In genomic region chr7:30594055-30594539, GRCh38 we compare ENCODE assay signal across 8 cellular contexts. TPM values are rescaled to one million over a fixed set of nuclear protein-coding genes. Genes with fewer than 3 reads are reported as not detected.
DNase-seq lines count a peak whose midpoint lies in the region; ATAC-seq and TF ChIP-seq lines count a peak whose summit lies in the region.

No MANE protein-coding gene starts in this region.

- WGBS in iPS DF 6.9 (ENCODE audit: insufficient coverage, insufficient read length) = no CpG with 5 or more reads among the region's 12 CpGs
- WGBS in smooth muscle cell (ENCODE audit: low lambda C conversion rate) = 0% methylated on average over 12 of the region's 12 CpGs

- peak overlapping the region; percentile 97 for H3K9ac ChIP-seq in smooth muscle cell (ENCODE audit: low read depth)

- peak overlapping the region; percentile 100 for H3K4me3 ChIP-seq in Caco-2 (ENCODE audit: low read depth, low read length)
- peak overlapping the region; percentile 74; the same call in 1 of the 2 replicates for H3K4me3 ChIP-seq in iPS DF 6.9 (ENCODE audit: low read length)
- peak overlapping the region; percentile 81 for H3K4me3 ChIP-seq in smooth muscle cell

- no peak for TF ChIP-seq CTCF in Caco-2 (IDR thresholded peaks at IDR 0.05; ENCODE audit: insufficient read depth in 1 of 2, low read depth in 1 of 2, low read length in 1 of 2, severe bottlenecking in 1 of 2, unreplicated experiment in 1 of 2)
- TF ChIP-seq CTCF in smooth muscle cell (IDR thresholded peaks at IDR 0.05; ENCODE audit: borderline replicate concordance, insufficient read depth, poor library complexity, severe bottlenecking) = no peak

- H3K79me2 ChIP-seq in smooth muscle cell (ENCODE audit: low read depth) = peaks cover 95% of the 10 kb centered on the region

- DNase-seq in Caco-2 = peak; percentile 77 to 81
- peak; percentile 70 for DNase-seq in RPMI8226
- DNase-seq in activated naive CD8-positive, alpha-beta T cell treated with anti-CD3 and anti-CD28 coated beads, Interleukin-2, amount 50 U/mL, for 24 hours = peak; percentile 56
- no peak for DNase-seq in iPS DF 6.9 (ENCODE audit: low read depth, low spot score)
- DNase-seq in smooth muscle cell (lab: John Stamatoyannopoulos, UW; ENCODE audit: unreplicated experiment) = no peak
- no peak for DNase-seq in retina

- peaks cover 7% of the 10 kb centered on the region for H3K4me1 Mint-ChIP-seq in Caco-2 (ENCODE audit: low read depth, unreplicated experiment)
- peaks cover 67% of the 10 kb centered on the region for H3K4me1 Mint-ChIP-seq in activated naive CD8-positive, alpha-beta T cell treated with anti-CD3 and anti-CD28 coated beads, Interleukin-2, amount 50 U/mL, for 24 hours

- H3K27me3 ChIP-seq in Caco-2 (replicated peaks; ENCODE audit: control insufficient read depth, insufficient read depth, low read length) (no peaks in the 10 kb centered on the region), iPS DF 6.9 (ENCODE audit: control insufficient read depth, insufficient read depth, low read length) (no peaks in the 10 kb centered on the region), smooth muscle cell (ENCODE audit: low read depth) (no peaks in the 10 kb centered on the region)

- peak overlapping the region; percentile 100 for H3K27ac Mint-ChIP-seq in Caco-2 (ENCODE audit: unreplicated experiment)
- H3K27ac Mint-ChIP-seq in activated naive CD8-positive, alpha-beta T cell treated with anti-CD3 and anti-CD28 coated beads, Interleukin-2, amount 50 U/mL, for 24 hours = peak overlapping the region; percentile 100

- TSS peak; percentile 58 for BruUV-seq in Caco-2 (replicated peaks; lab: Mats Ljungman, UMichigan)

- peak; percentile 28 for ATAC-seq in GM19372 (IDR thresholded peaks at IDR 0.05; ENCODE audit: low read depth, unreplicated experiment)
- peak; percentile 38 for ATAC-seq in HG03432 (IDR thresholded peaks at IDR 0.05; ENCODE audit: unreplicated experiment)
- peak; percentile 21 for ATAC-seq in activated naive CD8-positive, alpha-beta T cell treated with anti-CD3 and anti-CD28 coated beads, Interleukin-2, amount 50 U/mL, for 24 hours

- CTCF ChIA-PET in Caco-2 (lab: Charles Lee) = interaction anchor here (1.0 kb wide), 1 partner anchor 30 kb away, joined by 4 read pairs; no protein-coding TSS in a partner anchor

- H3K36me3 Mint-ChIP-seq in Caco-2 (ENCODE audit: insufficient read depth, unreplicated experiment) = peaks cover 58% of the 10 kb centered on the region
- peaks cover 38% of the 10 kb centered on the region for H3K36me3 Mint-ChIP-seq in activated naive CD8-positive, alpha-beta T cell treated with anti-CD3 and anti-CD28 coated beads, Interleukin-2, amount 50 U/mL, for 24 hours (ENCODE audit: low read depth)

- peak overlapping the region; percentile 96 for H3K4me2 ChIP-seq in smooth muscle cell

- H3K27ac ChIP-seq in iPS DF 6.9 (ENCODE audit: low read length) (no peak overlapping the region), smooth muscle cell (ENCODE audit: low read depth) (peak overlapping the region; percentile 98)

- H3K9me3 ChIP-seq in Caco-2 = no peaks in the 10 kb centered on the region
- H3K9me3 ChIP-seq in iPS DF 6.9 (ENCODE audit: control insufficient read depth, insufficient read depth, low read length) = no peaks in the 10 kb centered on the region
- no peaks in the 10 kb centered on the region for H3K9me3 ChIP-seq in smooth muscle cell (replicated peaks; ENCODE audit: low read depth)

- no peaks in the 10 kb centered on the region; the same call in none of the 2 replicates for H3K4me1 ChIP-seq in Caco-2
- no peaks in the 10 kb centered on the region for H3K4me1 ChIP-seq in iPS DF 6.9 (ENCODE audit: control insufficient read depth, insufficient read depth, low read length)
- H3K4me1 ChIP-seq in smooth muscle cell (ENCODE audit: low read depth) = peaks cover 22% of the 10 kb centered on the region

- peaks cover 2% of the 10 kb centered on the region for H3K27me3 Mint-ChIP-seq in Caco-2 (ENCODE audit: insufficient read depth, unreplicated experiment)
- H3K27me3 Mint-ChIP-seq in activated naive CD8-positive, alpha-beta T cell treated with anti-CD3 and anti-CD28 coated beads, Interleukin-2, amount 50 U/mL, for 24 hours = no peaks in the 10 kb centered on the region

- peak overlapping the region; percentile 95 for H2AFZ ChIP-seq in smooth muscle cell (ENCODE audit: low read depth)

- H3K9me3 Mint-ChIP-seq in Caco-2 (ENCODE audit: unreplicated experiment) = no peaks in the 10 kb centered on the region
- H3K9me3 Mint-ChIP-seq in activated naive CD8-positive, alpha-beta T cell treated with anti-CD3 and anti-CD28 coated beads, Interleukin-2, amount 50 U/mL, for 24 hours = no peaks in the 10 kb centered on the region

- H3K36me3 ChIP-seq in Caco-2 (ENCODE audit: control insufficient read depth, insufficient read depth, low read length) (no peaks in the 10 kb centered on the region), iPS DF 6.9 (ENCODE audit: control insufficient read depth, insufficient read depth, low read length) (no peaks in the 10 kb centered on the region), smooth muscle cell (ENCODE audit: low read depth) (no peaks in the 10 kb centered on the region)

- intact Hi-C loops in Caco-2 (cut with micrococcal nuclease; ENCODE audit: unreplicated experiment) = loop anchor here (1.0 kb wide), 1 partner anchor 9 kb away; no protein-coding TSS in a partner anchor

- H3F3A ChIP-seq in smooth muscle cell (ENCODE audit: low read depth) = peaks cover 5% of the 10 kb centered on the region

- H3K4me3 Mint-ChIP-seq in Caco-2 (ENCODE audit: unreplicated experiment) = peak overlapping the region; percentile 100
- peak overlapping the region; percentile 100 for H3K4me3 Mint-ChIP-seq in activated naive CD8-positive, alpha-beta T cell treated with anti-CD3 and anti-CD28 coated beads, Interleukin-2, amount 50 U/mL, for 24 hours

- POLR2A ChIA-PET in Caco-2 (lab: Charles Lee) = interaction anchor here (1.0 kb wide), 1 partner anchor 19 kb away, joined by 3 read pairs; no protein-coding TSS in a partner anchor

- peaks cover 25% of the 10 kb centered on the region for H4K20me1 ChIP-seq in smooth muscle cell (ENCODE audit: low read depth)

RNA-seq across cellular contexts. Expression of gene GARS1, which starts 0.6 kb away (rescaled TPM):
- total RNA-seq in Caco-2 (2022) (380 and 394 TPM in 2 replicates), smooth muscle cell (240 and 299 TPM in 2 replicates)
- polyA plus RNA-seq in smooth muscle cell = 222 and 233 TPM in 2 replicates

Comparison
In these comparisons a context has a peak if more than half of its experiments do, and no peak if none do; other contexts are left out.
1. DNase-seq: peak in Caco-2 (2 of 2), RPMI8226 (single experiment) and activated naive CD8-positive, alpha-beta T cell treated with anti-CD3 and anti-CD28 coated beads, Interleukin-2, amount 50 U/mL, for 24 hours (single experiment); none in iPS DF 6.9 (single experiment), smooth muscle cell (single experiment) and retina (single experiment).
2. Peak in every context shown above with its lines, with median percentiles within 50 percentile points of each other: H3K4me3 ChIP-seq and ATAC-seq.